Comparison of ENCODE assay signal across 1 cellular context in the genomic region with DNA sequence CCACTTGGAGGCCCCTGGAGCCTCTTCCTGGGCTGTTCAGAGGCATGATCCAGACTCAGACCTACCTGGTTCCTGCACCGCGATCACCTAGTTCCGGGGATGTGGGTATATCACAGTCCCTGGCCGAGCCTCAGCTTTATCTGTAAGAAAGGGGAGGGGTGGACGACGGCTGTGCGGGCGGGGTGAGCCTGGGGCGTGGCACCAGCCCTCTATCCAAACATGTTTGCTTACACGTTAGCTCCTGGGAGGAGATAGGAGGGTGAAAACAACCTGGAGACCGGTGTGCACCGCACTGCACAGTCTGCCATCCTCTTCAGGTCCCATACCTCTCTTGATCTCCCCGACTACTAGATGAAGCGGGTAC.
TF ChIP-seq lines count a peak whose summit lies in the region.

No MANE protein-coding gene starts in this region.

TF ChIP-seq in HepG2, 621 proteins besides CTCF, POLR2A, EP300 and RAD21 (continued from another document):
- TF ChIP-seq, protein P1, sequence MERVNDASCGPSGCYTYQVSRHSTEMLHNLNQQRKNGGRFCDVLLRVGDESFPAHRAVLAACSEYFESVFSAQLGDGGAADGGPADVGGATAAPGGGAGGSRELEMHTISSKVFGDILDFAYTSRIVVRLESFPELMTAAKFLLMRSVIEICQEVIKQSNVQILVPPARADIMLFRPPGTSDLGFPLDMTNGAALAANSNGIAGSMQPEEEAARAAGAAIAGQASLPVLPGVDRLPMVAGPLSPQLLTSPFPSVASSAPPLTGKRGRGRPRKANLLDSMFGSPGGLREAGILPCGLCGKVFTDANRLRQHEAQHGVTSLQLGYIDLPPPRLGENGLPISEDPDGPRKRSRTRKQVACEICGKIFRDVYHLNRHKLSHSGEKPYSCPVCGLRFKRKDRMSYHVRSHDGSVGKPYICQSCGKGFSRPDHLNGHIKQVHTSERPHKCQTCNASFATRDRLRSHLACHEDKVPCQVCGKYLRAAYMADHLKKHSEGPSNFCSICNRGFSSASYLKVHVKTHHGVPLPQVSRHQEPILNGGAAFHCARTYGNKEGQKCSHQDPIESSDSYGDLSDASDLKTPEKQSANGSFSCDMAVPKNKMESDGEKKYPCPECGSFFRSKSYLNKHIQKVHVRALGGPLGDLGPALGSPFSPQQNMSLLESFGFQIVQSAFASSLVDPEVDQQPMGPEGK (CRISPR knock-in tag; IDR thresholded peaks at IDR 0.05), result peak; percentile 75
- 0 out of 2 replicates have a peak, but pooled peaks have one; percentile 35 for TF ChIP-seq HDAC1 (CRISPR knock-in tag; IDR thresholded peaks at IDR 0.05)
- TF ChIP-seq ZFP91 (CRISPR knock-in tag; IDR thresholded peaks at IDR 0.05; ENCODE audit: borderline replicate concordance), result peak; percentile 17; the same call in 1 of the 2 replicates
- TF ChIP-seq, protein P2, sequence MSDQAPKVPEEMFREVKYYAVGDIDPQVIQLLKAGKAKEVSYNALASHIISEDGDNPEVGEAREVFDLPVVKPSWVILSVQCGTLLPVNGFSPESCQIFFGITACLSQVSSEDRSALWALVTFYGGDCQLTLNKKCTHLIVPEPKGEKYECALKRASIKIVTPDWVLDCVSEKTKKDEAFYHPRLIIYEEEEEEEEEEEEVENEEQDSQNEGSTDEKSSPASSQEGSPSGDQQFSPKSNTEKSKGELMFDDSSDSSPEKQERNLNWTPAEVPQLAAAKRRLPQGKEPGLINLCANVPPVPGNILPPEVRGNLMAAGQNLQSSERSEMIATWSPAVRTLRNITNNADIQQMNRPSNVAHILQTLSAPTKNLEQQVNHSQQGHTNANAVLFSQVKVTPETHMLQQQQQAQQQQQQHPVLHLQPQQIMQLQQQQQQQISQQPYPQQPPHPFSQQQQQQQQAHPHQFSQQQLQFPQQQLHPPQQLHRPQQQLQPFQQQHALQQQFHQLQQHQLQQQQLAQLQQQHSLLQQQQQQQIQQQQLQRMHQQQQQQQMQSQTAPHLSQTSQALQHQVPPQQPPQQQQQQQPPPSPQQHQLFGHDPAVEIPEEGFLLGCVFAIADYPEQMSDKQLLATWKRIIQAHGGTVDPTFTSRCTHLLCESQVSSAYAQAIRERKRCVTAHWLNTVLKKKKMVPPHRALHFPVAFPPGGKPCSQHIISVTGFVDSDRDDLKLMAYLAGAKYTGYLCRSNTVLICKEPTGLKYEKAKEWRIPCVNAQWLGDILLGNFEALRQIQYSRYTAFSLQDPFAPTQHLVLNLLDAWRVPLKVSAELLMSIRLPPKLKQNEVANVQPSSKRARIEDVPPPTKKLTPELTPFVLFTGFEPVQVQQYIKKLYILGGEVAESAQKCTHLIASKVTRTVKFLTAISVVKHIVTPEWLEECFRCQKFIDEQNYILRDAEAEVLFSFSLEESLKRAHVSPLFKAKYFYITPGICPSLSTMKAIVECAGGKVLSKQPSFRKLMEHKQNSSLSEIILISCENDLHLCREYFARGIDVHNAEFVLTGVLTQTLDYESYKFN (CRISPR knock-in tag; conservative IDR thresholded peaks at IDR 0.05), result peak; percentile 45; the same call in 1 of the 2 replicates
- peak; percentile 57; the same call in 1 of the 2 replicates for TF ChIP-seq SIN3A (IDR thresholded peaks at IDR 0.05; ENCODE audit: borderline replicate concordance, low read depth, low read length)
- no peak for TF ChIP-seq ZNF570 (CRISPR knock-in tag; IDR thresholded peaks at IDR 0.05; ENCODE audit: borderline replicate concordance)
- 0 out of 2 replicates have a peak, but pooled peaks have one; percentile 36 for TF ChIP-seq POLR2G (IDR thresholded peaks at IDR 0.05; ENCODE audit: low read depth, low read length)
- peak; percentile 28; the same call in 1 of the 2 replicates for TF ChIP-seq MAZ (IDR thresholded peaks at IDR 0.05; ENCODE audit: borderline replicate concordance, low read depth, low read length)
- TF ChIP-seq MAZ (CRISPR knock-in tag; IDR thresholded peaks at IDR 0.05; ENCODE audit: low read depth), result no peak
- peak; percentile 50 for TF ChIP-seq HDAC2 (CRISPR knock-in tag; IDR thresholded peaks at IDR 0.05)
- TF ChIP-seq ERF (CRISPR knock-in tag; IDR thresholded peaks at IDR 0.05), result peak; percentile 40; the same call in 1 of the 2 replicates
- TF ChIP-seq POLR2AphosphoS5 (IDR thresholded peaks at IDR 0.05; ENCODE audit: low read depth, low read length), result peak; percentile 46; the same call in 1 of the 2 replicates
- TF ChIP-seq CBX1 (IDR thresholded peaks at IDR 0.05; ENCODE audit: low read depth), result peak; percentile 35
- peak; percentile 44; the same call in 1 of the 2 replicates for TF ChIP-seq HIVEP1 (CRISPR knock-in tag; IDR thresholded peaks at IDR 0.05)
- TF ChIP-seq NCOA2 (CRISPR knock-in tag; IDR thresholded peaks at IDR 0.05), result 0 out of 2 replicates have a peak, but pooled peaks have one; percentile 26
- TF ChIP-seq PRDM10 (CRISPR knock-in tag; IDR thresholded peaks at IDR 0.05; ENCODE audit: low read depth), result peak; percentile 20; the same call in 1 of the 2 replicates
- peak; percentile 58; the same call in 1 of the 2 replicates for TF ChIP-seq SOX5 (CRISPR knock-in tag; IDR thresholded peaks at IDR 0.05; ENCODE audit: borderline replicate concordance)
- TF ChIP-seq, protein P3, sequence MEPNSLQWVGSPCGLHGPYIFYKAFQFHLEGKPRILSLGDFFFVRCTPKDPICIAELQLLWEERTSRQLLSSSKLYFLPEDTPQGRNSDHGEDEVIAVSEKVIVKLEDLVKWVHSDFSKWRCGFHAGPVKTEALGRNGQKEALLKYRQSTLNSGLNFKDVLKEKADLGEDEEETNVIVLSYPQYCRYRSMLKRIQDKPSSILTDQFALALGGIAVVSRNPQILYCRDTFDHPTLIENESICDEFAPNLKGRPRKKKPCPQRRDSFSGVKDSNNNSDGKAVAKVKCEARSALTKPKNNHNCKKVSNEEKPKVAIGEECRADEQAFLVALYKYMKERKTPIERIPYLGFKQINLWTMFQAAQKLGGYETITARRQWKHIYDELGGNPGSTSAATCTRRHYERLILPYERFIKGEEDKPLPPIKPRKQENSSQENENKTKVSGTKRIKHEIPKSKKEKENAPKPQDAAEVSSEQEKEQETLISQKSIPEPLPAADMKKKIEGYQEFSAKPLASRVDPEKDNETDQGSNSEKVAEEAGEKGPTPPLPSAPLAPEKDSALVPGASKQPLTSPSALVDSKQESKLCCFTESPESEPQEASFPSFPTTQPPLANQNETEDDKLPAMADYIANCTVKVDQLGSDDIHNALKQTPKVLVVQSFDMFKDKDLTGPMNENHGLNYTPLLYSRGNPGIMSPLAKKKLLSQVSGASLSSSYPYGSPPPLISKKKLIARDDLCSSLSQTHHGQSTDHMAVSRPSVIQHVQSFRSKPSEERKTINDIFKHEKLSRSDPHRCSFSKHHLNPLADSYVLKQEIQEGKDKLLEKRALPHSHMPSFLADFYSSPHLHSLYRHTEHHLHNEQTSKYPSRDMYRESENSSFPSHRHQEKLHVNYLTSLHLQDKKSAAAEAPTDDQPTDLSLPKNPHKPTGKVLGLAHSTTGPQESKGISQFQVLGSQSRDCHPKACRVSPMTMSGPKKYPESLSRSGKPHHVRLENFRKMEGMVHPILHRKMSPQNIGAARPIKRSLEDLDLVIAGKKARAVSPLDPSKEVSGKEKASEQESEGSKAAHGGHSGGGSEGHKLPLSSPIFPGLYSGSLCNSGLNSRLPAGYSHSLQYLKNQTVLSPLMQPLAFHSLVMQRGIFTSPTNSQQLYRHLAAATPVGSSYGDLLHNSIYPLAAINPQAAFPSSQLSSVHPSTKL (CRISPR knock-in tag; IDR thresholded peaks at IDR 0.05), result peak; percentile 37; the same call in 1 of the 2 replicates
- TF ChIP-seq BORCS8-MEF2B (CRISPR knock-in tag; IDR thresholded peaks at IDR 0.05), result no peak; the same call in 1 of the 2 replicates
- TF ChIP-seq, protein P4, sequence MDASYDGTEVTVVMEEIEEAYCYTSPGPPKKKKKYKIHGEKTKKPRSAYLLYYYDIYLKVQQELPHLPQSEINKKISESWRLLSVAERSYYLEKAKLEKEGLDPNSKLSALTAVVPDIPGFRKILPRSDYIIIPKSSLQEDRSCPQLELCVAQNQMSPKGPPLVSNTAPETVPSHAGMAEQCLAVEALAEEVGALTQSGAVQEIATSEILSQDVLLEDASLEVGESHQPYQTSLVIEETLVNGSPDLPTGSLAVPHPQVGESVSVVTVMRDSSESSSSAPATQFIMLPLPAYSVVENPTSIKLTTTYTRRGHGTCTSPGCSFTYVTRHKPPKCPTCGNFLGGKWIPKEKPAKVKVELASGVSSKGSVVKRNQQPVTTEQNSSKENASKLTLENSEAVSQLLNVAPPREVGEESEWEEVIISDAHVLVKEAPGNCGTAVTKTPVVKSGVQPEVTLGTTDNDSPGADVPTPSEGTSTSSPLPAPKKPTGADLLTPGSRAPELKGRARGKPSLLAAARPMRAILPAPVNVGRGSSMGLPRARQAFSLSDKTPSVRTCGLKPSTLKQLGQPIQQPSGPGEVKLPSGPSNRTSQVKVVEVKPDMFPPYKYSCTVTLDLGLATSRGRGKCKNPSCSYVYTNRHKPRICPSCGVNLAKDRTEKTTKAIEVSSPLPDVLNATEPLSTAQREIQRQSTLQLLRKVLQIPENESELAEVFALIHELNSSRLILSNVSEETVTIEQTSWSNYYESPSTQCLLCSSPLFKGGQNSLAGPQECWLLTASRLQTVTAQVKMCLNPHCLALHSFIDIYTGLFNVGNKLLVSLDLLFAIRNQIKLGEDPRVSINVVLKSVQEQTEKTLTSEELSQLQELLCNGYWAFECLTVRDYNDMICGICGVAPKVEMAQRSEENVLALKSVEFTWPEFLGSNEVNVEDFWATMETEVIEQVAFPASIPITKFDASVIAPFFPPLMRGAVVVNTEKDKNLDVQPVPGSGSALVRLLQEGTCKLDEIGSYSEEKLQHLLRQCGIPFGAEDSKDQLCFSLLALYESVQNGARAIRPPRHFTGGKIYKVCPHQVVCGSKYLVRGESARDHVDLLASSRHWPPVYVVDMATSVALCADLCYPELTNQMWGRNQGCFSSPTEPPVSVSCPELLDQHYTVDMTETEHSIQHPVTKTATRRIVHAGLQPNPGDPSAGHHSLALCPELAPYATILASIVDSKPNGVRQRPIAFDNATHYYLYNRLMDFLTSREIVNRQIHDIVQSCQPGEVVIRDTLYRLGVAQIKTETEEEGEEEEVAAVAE (CRISPR knock-in tag; IDR thresholded peaks at IDR 0.05; ENCODE audit: borderline replicate concordance), result 0 out of 2 replicates have a peak, but pooled peaks have one; percentile 14
- 0 out of 2 replicates have a peak, but pooled peaks have one; percentile 52 for TF ChIP-seq ARID2 (CRISPR knock-in tag; IDR thresholded peaks at IDR 0.05; ENCODE audit: borderline replicate concordance)
- TF ChIP-seq, protein P5, sequence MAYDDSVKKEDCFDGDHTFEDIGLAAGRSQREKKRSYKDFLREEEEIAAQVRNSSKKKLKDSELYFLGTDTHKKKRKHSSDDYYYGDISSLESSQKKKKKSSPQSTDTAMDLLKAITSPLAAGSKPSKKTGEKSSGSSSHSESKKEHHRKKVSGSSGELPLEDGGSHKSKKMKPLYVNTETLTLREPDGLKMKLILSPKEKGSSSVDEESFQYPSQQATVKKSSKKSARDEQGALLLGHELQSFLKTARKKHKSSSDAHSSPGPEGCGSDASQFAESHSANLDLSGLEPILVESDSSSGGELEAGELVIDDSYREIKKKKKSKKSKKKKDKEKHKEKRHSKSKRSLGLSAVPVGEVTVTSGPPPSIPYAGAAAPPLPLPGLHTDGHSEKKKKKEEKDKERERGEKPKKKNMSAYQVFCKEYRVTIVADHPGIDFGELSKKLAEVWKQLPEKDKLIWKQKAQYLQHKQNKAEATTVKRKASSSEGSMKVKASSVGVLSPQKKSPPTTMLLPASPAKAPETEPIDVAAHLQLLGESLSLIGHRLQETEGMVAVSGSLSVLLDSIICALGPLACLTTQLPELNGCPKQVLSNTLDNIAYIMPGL (CRISPR knock-in tag; IDR thresholded peaks at IDR 0.05; ENCODE audit: borderline replicate concordance in 1 of 2, low read depth in 1 of 2), result no peak; a peak in 1 of 4 replicates
- TF ChIP-seq SP5 (CRISPR knock-in tag; IDR thresholded peaks at IDR 0.05; ENCODE audit: borderline replicate concordance, low read depth), result peak; percentile 98
- no peak for TF ChIP-seq CBFB (CRISPR knock-in tag; IDR thresholded peaks at IDR 0.05)
- TF ChIP-seq ZNF792 (CRISPR knock-in tag; IDR thresholded peaks at IDR 0.05), result peak; percentile 82; the same call in 1 of the 2 replicates
- TF ChIP-seq, protein P6, sequence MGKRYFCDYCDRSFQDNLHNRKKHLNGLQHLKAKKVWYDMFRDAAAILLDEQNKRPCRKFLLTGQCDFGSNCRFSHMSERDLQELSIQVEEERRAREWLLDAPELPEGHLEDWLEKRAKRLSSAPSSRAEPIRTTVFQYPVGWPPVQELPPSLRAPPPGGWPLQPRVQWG (CRISPR knock-in tag; IDR thresholded peaks at IDR 0.05; ENCODE audit: borderline replicate concordance, low read depth), result no peak
TF ChIP-seq in HepG2: peak in this region for 43.
